Comparison of ENCODE assay signal across 9 cellular contexts in the genomic region with DNA sequence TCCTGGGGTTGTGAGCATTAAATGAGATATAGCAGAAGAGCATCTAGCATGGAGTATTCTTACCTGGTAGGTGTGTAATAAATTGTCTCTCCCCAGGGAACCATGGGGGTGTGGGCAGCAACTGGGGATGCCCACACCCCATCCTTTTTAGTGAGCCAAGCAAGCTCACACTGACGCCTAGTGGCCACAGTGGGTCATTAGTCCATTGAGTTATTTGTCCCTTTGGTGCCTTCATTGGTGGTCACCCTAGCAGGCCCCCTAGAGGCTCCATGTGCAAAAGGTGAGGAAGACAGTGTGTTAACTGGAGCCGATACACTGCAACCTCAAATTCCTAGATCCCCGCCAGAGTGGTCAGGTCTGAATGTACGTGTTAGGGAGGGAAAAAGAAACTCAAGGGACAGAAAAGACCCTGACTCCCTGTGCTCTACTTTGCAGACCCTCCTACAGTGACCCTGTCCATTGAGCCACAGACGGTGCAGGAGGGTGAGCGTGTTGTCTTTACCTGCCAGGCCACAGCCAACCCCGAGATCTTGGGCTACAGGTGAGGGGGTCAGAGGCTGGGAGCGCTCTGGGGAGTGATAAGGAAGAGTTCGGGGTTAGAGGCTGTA.
DNase-seq lines count a peak whose midpoint lies in the region; ATAC-seq and TF ChIP-seq lines count a peak whose summit lies in the region.
"Had no signal": no experiment of that assay in that cellular context is flagged by ENCODE, and none has a peak within 500 bp of the region (broad histone marks: within the 10 kb centered on the region; RNA-seq: fewer than 3 reads in every experiment).

No MANE protein-coding gene starts in this region.

- no peaks in the 10 kb centered on the region for H3K9me2 ChIP-seq in OCI-LY1 (ENCODE audit: low read depth, low read length)

- no peaks in the 10 kb centered on the region for H3K9me3 Mint-ChIP-seq in stimulated activated memory B cell treated with anti-CD40 and anti-IgM and Interleukin-4, amounts not matched to agents 10 μg/mL and 1 μg/mL and 100 μg/mL, for 72 hours
- H3K9me3 Mint-ChIP-seq: dendritic cell treated with granulocyte-macrophage colony-stimulating factor and Interleukin-4, amounts not matched to agents 40 ng/mL and 50 ng/mL, for 4 days had no signal

- peak; percentile 75 for DNase-seq in SIG-M5 treated with dmso at 0.1 percent for 504 hours (lab: John Stamatoyannopoulos, UW; ENCODE audit: unreplicated experiment)
- no peak for DNase-seq in SIG-M5 (lab: John Stamatoyannopoulos, UW)
- DNase-seq in breast epithelium (ENCODE audit: low spot score in 2 of 2), result no peak
- DNase-seq in kidney epithelial cell (ENCODE audit: low read depth), result no peak

- H3K27me3 ChIP-seq in OCI-LY1 (ENCODE audit: insufficient read depth, low read length) (peaks cover 14% of the 10 kb centered on the region), breast epithelium (no peaks in the 10 kb centered on the region), kidney epithelial cell (ENCODE audit: control insufficient read depth, insufficient read depth, low read length) (no peaks in the 10 kb centered on the region)

- H3K36me3 Mint-ChIP-seq in stimulated activated memory B cell treated with anti-CD40 and anti-IgM and Interleukin-4, amounts not matched to agents 10 μg/mL and 1 μg/mL and 100 μg/mL, for 72 hours, result no peaks in the 10 kb centered on the region

- TF ChIP-seq CTCF in OCI-LY1 (IDR thresholded peaks at IDR 0.05; ENCODE audit: low read length) (peak; percentile 96), breast epithelium (IDR thresholded peaks at IDR 0.05) (peak; percentile 64 to 85 (median 69)), kidney epithelial cell (IDR thresholded peaks at IDR 0.05; ENCODE audit: insufficient read depth, low read length, poor library complexity, severe bottlenecking) (peak; percentile 97)

- intact Hi-C loops in breast epithelium (cut with DNase I; ENCODE audit: low total_unique reads), result no loop called here

- H3K4me2 ChIP-seq in OCI-LY1 (ENCODE audit: low read length), result no peak overlapping the region

- no peaks in the 10 kb centered on the region for H3F3A ChIP-seq in OCI-LY1 (ENCODE audit: insufficient read depth, low read length)

- H3K4me1 ChIP-seq in OCI-LY1 (ENCODE audit: insufficient read depth, low read length, severe bottlenecking) (no peaks in the 10 kb centered on the region), breast epithelium (no peaks in the 10 kb centered on the region)

- peaks cover 6% of the 10 kb centered on the region for H3K4me1 Mint-ChIP-seq in stimulated activated memory B cell treated with anti-CD40 and anti-IgM and Interleukin-4, amounts not matched to agents 10 μg/mL and 1 μg/mL and 100 μg/mL, for 72 hours

- H3K79me2 ChIP-seq in OCI-LY1 (ENCODE audit: insufficient read depth, low read length), result no peaks in the 10 kb centered on the region

- TF ChIP-seq POLR2A in breast epithelium (IDR thresholded peaks at IDR 0.05), result no peak

- H3K27ac Mint-ChIP-seq in stimulated activated memory B cell treated with anti-CD40 and anti-IgM and Interleukin-4, amounts not matched to agents 10 μg/mL and 1 μg/mL and 100 μg/mL, for 72 hours, result no peak overlapping the region
- H3K27ac Mint-ChIP-seq: dendritic cell treated with granulocyte-macrophage colony-stimulating factor and Interleukin-4, amounts not matched to agents 40 ng/mL and 50 ng/mL, for 4 days had no signal

- H3K4me3 ChIP-seq in OCI-LY1 (ENCODE audit: low read depth, low read length, poor library complexity, severe bottlenecking), result no peak overlapping the region
- no peak overlapping the region for H3K4me3 ChIP-seq in breast epithelium
- H3K4me3 ChIP-seq in kidney epithelial cell (ENCODE audit: low read depth, low read length), result no peak overlapping the region

- H3K27me3 Mint-ChIP-seq in stimulated activated memory B cell treated with anti-CD40 and anti-IgM and Interleukin-4, amounts not matched to agents 10 μg/mL and 1 μg/mL and 100 μg/mL, for 72 hours, result peaks cover 38% of the 10 kb centered on the region

- no peak overlapping the region for H2AFZ ChIP-seq in OCI-LY1 (ENCODE audit: low read length)

- no peak overlapping the region for H3K9ac ChIP-seq in OCI-LY1 (ENCODE audit: low read length)

- no peak overlapping the region for H3K27ac ChIP-seq in OCI-LY1 (ENCODE audit: low read depth, low read length, poor library complexity, severe bottlenecking)
- no peak overlapping the region for H3K27ac ChIP-seq in breast epithelium

- H3K4me3 Mint-ChIP-seq in stimulated activated memory B cell treated with anti-CD40 and anti-IgM and Interleukin-4, amounts not matched to agents 10 μg/mL and 1 μg/mL and 100 μg/mL, for 72 hours, result no peak overlapping the region
- H3K4me3 Mint-ChIP-seq: dendritic cell treated with granulocyte-macrophage colony-stimulating factor and Interleukin-4, amounts not matched to agents 40 ng/mL and 50 ng/mL, for 4 days had no signal

- H3K36me3 ChIP-seq in OCI-LY1 (ENCODE audit: insufficient read depth, low read length) (no peaks in the 10 kb centered on the region), breast epithelium (no peaks in the 10 kb centered on the region), kidney epithelial cell (ENCODE audit: control insufficient read depth, insufficient read depth, low read length) (peaks cover 14% of the 10 kb centered on the region)

- ATAC-seq in HG02973 (IDR thresholded peaks at IDR 0.05; ENCODE audit: unreplicated experiment), result peak; percentile 63
- peak; percentile 61 for ATAC-seq in stimulated activated memory B cell treated with anti-CD40 and anti-IgM and Interleukin-4, amounts not matched to agents 10 μg/mL and 1 μg/mL and 100 μg/mL, for 72 hours
- no peak for ATAC-seq in HG03095 (IDR thresholded peaks at IDR 0.05; ENCODE audit: unreplicated experiment)

- no peaks in the 10 kb centered on the region for H3K9me3 ChIP-seq in OCI-LY1 (ENCODE audit: low read length)
- H3K9me3 ChIP-seq in breast epithelium, result no peaks in the 10 kb centered on the region

- no peaks in the 10 kb centered on the region for H4K20me1 ChIP-seq in OCI-LY1 (ENCODE audit: insufficient read depth, low read length)
